18 cellular contexts compared by ENCODE assay signal in genomic region chr3:113222412-113223086, GRCh38. TPM values are rescaled to one million over a fixed set of nuclear protein-coding genes. Genes with fewer than 3 reads are reported as not detected.
DNase-seq lines count a peak whose midpoint lies in the region; ATAC-seq, FAIRE-seq and TF ChIP-seq lines count a peak whose summit lies in the region.
"Had no signal": no experiment of that assay in that cellular context is flagged by ENCODE, and none has a peak within 500 bp of the region (broad histone marks: within the 10 kb centered on the region; RNA-seq: fewer than 3 reads in every experiment).

No MANE protein-coding gene starts in this region.

- no peak overlapping the region for H4K91ac ChIP-seq in IMR-90 (ENCODE audit: insufficient read depth, low read depth, low read length)

- ATAC-seq in IMR-90 (ENCODE audit: low read depth) (no peak), sciatic nerve (no peak)
- ATAC-seq: naive thymus-derived CD4-positive, alpha-beta T cell; right lobe of liver had no signal

- no peak overlapping the region for H3K14ac ChIP-seq in IMR-90 (replicated peaks; ENCODE audit: low read depth, low read length)

- CTCF ChIA-PET in IMR-90 (lab: Yijun Ruan, JAX), result no interaction called here

- H3K4me3 ChIP-seq in IMR-90 (ENCODE audit: insufficient read depth, low read depth, low read length), result no peak overlapping the region
- H3K4me3 ChIP-seq: right lobe of liver, vagina had no signal

- no TSS peak for BruUV-seq in IMR-90 (replicated peaks; lab: Mats Ljungman, UMichigan)

- H3K27me3 ChIP-seq in IMR-90 (ENCODE audit: control insufficient read depth, insufficient read depth, low read length), result no peaks in the 10 kb centered on the region
- H3K27me3 ChIP-seq: right lobe of liver, vagina had no signal

- H3K27ac Mint-ChIP-seq in mesothelial cell of epicardium, result peak overlapping the region; percentile 71
- H3K27ac Mint-ChIP-seq: activated naive CD8-positive, alpha-beta T cell; B cell; naive thymus-derived CD4-positive, alpha-beta T cell; stimulated activated naive B cell treated with anti-CD40 and anti-IgM and Interleukin-4, amounts not matched to agents 10 μg/mL and 1 μg/mL and 100 μg/mL, for 72 hours had no signal

- in situ Hi-C loops in IMR-90 (cut with MboI; ENCODE audit: low sequenced_read_pairs), result no loop called here

- H2BK5ac ChIP-seq in IMR-90 (ENCODE audit: low read depth, low read length, poor library complexity, severe bottlenecking), result no peak overlapping the region

- H2BK20ac ChIP-seq in IMR-90 (ENCODE audit: low read depth, low read length), result no peak overlapping the region

- no peak overlapping the region for H3K18ac ChIP-seq in IMR-90 (ENCODE audit: low read depth, low read length)

- no peak overlapping the region for H3K27ac ChIP-seq in IMR-90 (ENCODE audit: insufficient read depth, low read length)
- H3K27ac ChIP-seq: right lobe of liver, vagina had no signal

- no peak overlapping the region for H3K9ac ChIP-seq in IMR-90 (ENCODE audit: low read depth, low read length)

- H4K5ac ChIP-seq in IMR-90 (ENCODE audit: low read depth, low read length), result no peak overlapping the region; the same call in 1 of the 2 replicates

- H2AK9ac ChIP-seq in IMR-90 (replicated peaks; ENCODE audit: low read depth, low read length, poor library complexity), result peak overlapping the region; percentile 33

- no peak overlapping the region; the same call in 1 of the 2 replicates for H2AK5ac ChIP-seq in IMR-90 (ENCODE audit: low read depth, low read length)

- H3K4ac ChIP-seq in IMR-90 (ENCODE audit: low read depth, low read length), result no peak overlapping the region

- 0 out of 2 replicates have a peak, but pooled peaks cover 7% of the 10 kb centered on the region for H3K9me1 ChIP-seq in IMR-90 (ENCODE audit: insufficient read depth, low read length)

- no peaks in the 10 kb centered on the region for H3K9me3 Mint-ChIP-seq in mesothelial cell of epicardium
- H3K9me3 Mint-ChIP-seq: naive thymus-derived CD4-positive, alpha-beta T cell; stimulated activated naive B cell treated with anti-CD40 and anti-IgM and Interleukin-4, amounts not matched to agents 10 μg/mL and 1 μg/mL and 100 μg/mL, for 72 hours had no signal

- peaks cover 40% of the 10 kb centered on the region for H3K4me1 Mint-ChIP-seq in mesothelial cell of epicardium

- FAIRE-seq in RCC 7860 (lab: Jason Lieb, UNC), result no peak

- 74% methylated on average over 3 of the region's 11 CpGs; no CpG with 5 or more reads in 1 of the 2 experiments for WGBS in IMR-90 (ENCODE audit: extremely low coverage in 2 of 2, insufficient read length in 1 of 2), 2 experiments

- no peak overlapping the region for H3K56ac ChIP-seq in IMR-90 (ENCODE audit: extremely low read depth, insufficient read depth, low read length)

- no peak for TF ChIP-seq POLR2A in IMR-90 (IDR thresholded peaks at IDR 0.05; ENCODE audit: low read depth, low read length)

- H2BK120ac ChIP-seq in IMR-90 (ENCODE audit: low read depth, low read length), result no peak overlapping the region

- no peaks in the 10 kb centered on the region for H3K79me1 ChIP-seq in IMR-90 (ENCODE audit: low read depth in 1 of 2, low read length in 2 of 2)

- no peak overlapping the region; the same call in 1 of the 2 replicates for H3K23ac ChIP-seq in IMR-90 (ENCODE audit: low read depth, low read length)

- no peak overlapping the region for H4K8ac ChIP-seq in IMR-90 (ENCODE audit: low read depth in 2 of 2, low read length in 2 of 2)

- H3K27me3 Mint-ChIP-seq in mesothelial cell of epicardium (ENCODE audit: low read depth), result no peaks in the 10 kb centered on the region
- H3K27me3 Mint-ChIP-seq: activated naive CD8-positive, alpha-beta T cell had no signal

- H3K9me3 ChIP-seq in IMR-90 (ENCODE audit: control insufficient read depth, insufficient read depth, low read length), result no peaks in the 10 kb centered on the region
- H3K9me3 ChIP-seq: right lobe of liver, vagina had no signal

- no peak overlapping the region for H3K4me3 Mint-ChIP-seq in mesothelial cell of epicardium
- H3K4me3 Mint-ChIP-seq: B cell; naive thymus-derived CD4-positive, alpha-beta T cell; stimulated activated naive B cell treated with anti-CD40 and anti-IgM and Interleukin-4, amounts not matched to agents 10 μg/mL and 1 μg/mL and 100 μg/mL, for 72 hours had no signal

- TF ChIP-seq CTCF in IMR-90 (conservative IDR thresholded peaks at IDR 0.05; ENCODE audit: low read depth, low read length), result no peak
- no peak for TF ChIP-seq CTCF in mesothelial cell of epicardium (IDR thresholded peaks at IDR 0.05; ENCODE audit: unreplicated experiment)

- POLR2A ChIA-PET in IMR-90 (lab: Charles Lee; ENCODE audit: unreplicated experiment), result no interaction called here

- TF ChIP-seq RAD21 in IMR-90 (IDR thresholded peaks at IDR 0.05; ENCODE audit: low read length), result no peak

- H3K36me3 Mint-ChIP-seq in mesothelial cell of epicardium, result peaks cover 35% of the 10 kb centered on the region
- H3K36me3 Mint-ChIP-seq: activated naive CD8-positive, alpha-beta T cell; naive thymus-derived CD4-positive, alpha-beta T cell had no signal

- H3K36me3 ChIP-seq in IMR-90 (ENCODE audit: control insufficient read depth, insufficient read depth, low read length), result peaks cover 25% of the 10 kb centered on the region
- H3K36me3 ChIP-seq: right lobe of liver had no signal

- H4K20me1 ChIP-seq in IMR-90 (ENCODE audit: insufficient read depth, low read length), result no peaks in the 10 kb centered on the region

- H2BK15ac ChIP-seq in IMR-90 (ENCODE audit: low read depth, low read length), result no peak overlapping the region

- H3K4me1 ChIP-seq in IMR-90 (ENCODE audit: control insufficient read depth, insufficient read depth, low read length), result peaks cover 13% of the 10 kb centered on the region
- H3K4me1 ChIP-seq: right lobe of liver had no signal

- dilution Hi-C loops in IMR-90 (cut with HindIII; ENCODE audit: low sequenced_read_pairs, unreplicated experiment), result no loop called here

- no peak overlapping the region for H2AFZ ChIP-seq in IMR-90 (replicated peaks; ENCODE audit: low read length, poor library complexity)

- intact Hi-C loops in IMR-90 (cut with micrococcal nuclease) (no loop called here), sciatic nerve (cut with DNase I) (no loop called here)

- DNase-seq in D341Med (ENCODE audit: low spot score), result peak; percentile 54
- no peak for DNase-seq in IMR-90
- DNase-seq in NCI-H82 treated with DMSO at 0.1 percent for 48 hours (lab: John Stamatoyannopoulos, UW; ENCODE audit: unreplicated experiment), result peak; percentile 40
- DNase-seq in mesothelial cell of epicardium (ENCODE audit: low spot score in 2 of 2, unreplicated experiment in 2 of 2), result no peak
- DNase-seq in amygdala (lab: John Stamatoyannopoulos, UW), result no peak
- no peak for DNase-seq in NCI-H526 treated with DMSO at 0.1 percent for 48 hours (lab: John Stamatoyannopoulos, UW)
- no peak for DNase-seq in sciatic nerve (ENCODE audit: low spot score)
- DNase-seq in RCC 7860 (ENCODE audit: low spot score), result no peak
- DNase-seq: EL; head of caudate nucleus; naive thymus-derived CD4-positive, alpha-beta T cell; NCI-H187 treated with DMSO at 0.1 percent for 48 hours; right lobe of liver; stimulated activated naive B cell treated with anti-CD40 and anti-IgM and Interleukin-4, amounts not matched to agents 10 μg/mL and 1 μg/mL and 100 μg/mL, for 72 hours; SW 1271 had no signal

- H3K4me2 ChIP-seq in IMR-90 (ENCODE audit: low read depth, low read length), result no peak overlapping the region

TF ChIP-seq in IMR-90, 13 proteins besides CTCF, POLR2A, EP300 and RAD21:
- TF ChIP-seq ELK1 (IDR thresholded peaks at IDR 0.05; ENCODE audit: borderline replicate concordance, low read depth, low read length) (no peak), FOS (IDR thresholded peaks at IDR 0.05; ENCODE audit: low read depth, low read length) (no peak), SMC3 (IDR thresholded peaks at IDR 0.05; ENCODE audit: low read depth, low read length) (no peak), MXI1 (IDR thresholded peaks at IDR 0.05; ENCODE audit: borderline replicate concordance, low read depth, low read length) (no peak), CHD1 (IDR thresholded peaks at IDR 0.05; ENCODE audit: low read depth, low read length) (no peak), USF2 (IDR thresholded peaks at IDR 0.05; ENCODE audit: low read depth, low read length) (no peak), BHLHE40 (IDR thresholded peaks at IDR 0.05; ENCODE audit: low read depth, low read length) (no peak), RFX5 (IDR thresholded peaks at IDR 0.05; ENCODE audit: low read depth, low read length) (no peak), RCOR1 (IDR thresholded peaks at IDR 0.05; ENCODE audit: insufficient replicate concordance, low read length) (no peak), NFE2L2 (IDR thresholded peaks at IDR 0.05; ENCODE audit: low read depth, low read length) (no peak), MAZ (IDR thresholded peaks at IDR 0.05; ENCODE audit: borderline replicate concordance, low read depth, low read length) (no peak), CEBPB (IDR thresholded peaks at IDR 0.05; ENCODE audit: low read depth, low read length) (no peak), MAFK (IDR thresholded peaks at IDR 0.05; ENCODE audit: low read depth, low read length) (no peak)

RNA-seq across cellular contexts. Expression of gene BOC, which starts 11.2 kb away (rescaled TPM):
- total RNA-seq in IMR-90 (2012; rRNA removed) (5.3 and 6.8 TPM in 2 replicates), mesothelial cell of epicardium (76.1 to 85.3 TPM (median 79.3 TPM) in 3 replicates), sciatic nerve (114 TPM)
- polyA plus RNA-seq in IMR-90 (2012; rRNA removed), result 13.6 and 15.2 TPM in 2 replicates
- 7.2 and 13.2 TPM in 2 replicates for polyA plus RNA-seq in IMR-90 (2012; cell fraction: cytosol; rRNA removed)
- 15.6 and 22.1 TPM in 2 replicates for polyA plus RNA-seq in IMR-90 (2012; cell fraction: nucleus; rRNA removed; ENCODE audit: low replicate concordance)
- polyA plus RNA-seq: naive thymus-derived CD4-positive, alpha-beta T cell had no signal

Comparison
In these comparisons a context has a peak if more than half of its experiments do, and no peak if none do; other contexts are left out.
1. DNase-seq: peak in D341Med (single experiment) and NCI-H82 treated with DMSO at 0.1 percent for 48 hours (single experiment); none in IMR-90 (single experiment), mesothelial cell of epicardium (0 of 2), amygdala (0 of 56), NCI-H526 treated with DMSO at 0.1 percent for 48 hours (single experiment), sciatic nerve (single experiment) and RCC 7860 (single experiment).